8 cellular contexts compared by ENCODE assay signal in genomic region chr1:213014642-213015041, GRCh38.
DNase-seq lines count a peak whose midpoint lies in the region; ATAC-seq, FAIRE-seq and TF ChIP-seq lines count a peak whose summit lies in the region.

No MANE protein-coding gene starts in this region.

- H3K4me3 ChIP-seq in choroid plexus epithelial cell (ENCODE audit: low read depth, low read length) (peak overlapping the region; percentile 74), mucosa of stomach (ENCODE audit: low read length) (peak overlapping the region; percentile 59)

- TF ChIP-seq CTCF in choroid plexus epithelial cell (conservative IDR thresholded peaks at IDR 0.05; ENCODE audit: low read depth, low read length), result no peak

- DNase-seq in NCI-H146 (lab: John Stamatoyannopoulos, UW), result peak; percentile 29
- no peak for DNase-seq in NCI-H146 treated with DMSO at 0.1 percent for 48 hours (lab: John Stamatoyannopoulos, UW; ENCODE audit: unreplicated experiment)
- DNase-seq in NCI-H2171 treated with DMSO at 0.1 percent for 48 hours (lab: John Stamatoyannopoulos, UW), result peak; percentile 31
- DNase-seq in choroid plexus epithelial cell (ENCODE audit: low read depth), result peak; percentile 43
- DNase-seq in RCC 7860 (ENCODE audit: low spot score), result no peak
- DNase-seq in KG1 (lab: John Stamatoyannopoulos, UW), result no peak

- H3K27me3 ChIP-seq in mucosa of stomach (ENCODE audit: control insufficient read depth, insufficient read depth, low read length), result no peaks in the 10 kb centered on the region

- no peaks in the 10 kb centered on the region for H3K4me1 ChIP-seq in mucosa of stomach (ENCODE audit: control insufficient read depth, insufficient read depth, low read length)

- peak overlapping the region; percentile 85 for H3K9ac ChIP-seq in mucosa of stomach (ENCODE audit: low read length)

- no peak for ATAC-seq in GM21825 (IDR thresholded peaks at IDR 0.05; ENCODE audit: unreplicated experiment)

- no peaks in the 10 kb centered on the region for H3K36me3 ChIP-seq in mucosa of stomach (ENCODE audit: control insufficient read depth, insufficient read depth, low read length)

- FAIRE-seq in RCC 7860 (lab: Jason Lieb, UNC), result no peak

- no peaks in the 10 kb centered on the region for H3K9me3 ChIP-seq in mucosa of stomach (ENCODE audit: control insufficient read depth, low read length)

Comparison
In these comparisons a context has a peak if more than half of its experiments do, and no peak if none do; other contexts are left out.
1. DNase-seq: peak in NCI-H146 (single experiment), NCI-H2171 treated with DMSO at 0.1 percent for 48 hours (single experiment) and choroid plexus epithelial cell (single experiment); none in NCI-H146 treated with DMSO at 0.1 percent for 48 hours (single experiment), RCC 7860 (single experiment) and KG1 (single experiment).